ENCODE assay signal across 1 cellular context in genomic region chr20:35294293-35294685, GRCh38.
TF ChIP-seq lines count a peak whose summit lies in the region.

No MANE protein-coding gene starts in this region.

TF ChIP-seq in K562, 482 proteins besides CTCF, POLR2A, EP300 and RAD21:
- TF ChIP-seq TFAM (CRISPR knock-in tag; conservative IDR thresholded peaks at IDR 0.05) (no peak), ETV1 (tag; conservative IDR thresholded peaks at IDR 0.05; ENCODE audit: low read depth) (no peak), RCOR1 (IDR thresholded peaks at IDR 0.05; ENCODE audit: borderline replicate concordance in 1 of 2, low read depth in 2 of 2, low read length in 2 of 2) (peak in 1 of 2 experiments; percentile 52; a peak in 1 of 4 replicates), ZNF121 (CRISPR knock-in tag; conservative IDR thresholded peaks at IDR 0.05) (no peak), GTF3C2 (IDR thresholded peaks at IDR 0.05; ENCODE audit: borderline replicate concordance, extremely low read depth, insufficient read length) (no peak), SP2 (IDR thresholded peaks at IDR 0.05; ENCODE audit: extremely low read depth, low read depth, low read length, poor library complexity, severe bottlenecking) (no peak), CTBP1 (IDR thresholded peaks at IDR 0.05; ENCODE audit: borderline replicate concordance) (no peak), PTRF (tag; IDR thresholded peaks at IDR 0.05) (no peak), CBX2 (IDR thresholded peaks at IDR 0.05; ENCODE audit: insufficient read depth, low read length, poor library complexity, severe bottlenecking) (no peak), BRD9 (IDR thresholded peaks at IDR 0.05; ENCODE audit: low read depth, partially characterized antibody) (no peak), MCM2 (IDR thresholded peaks at IDR 0.05; ENCODE audit: low read depth) (no peak), HSF4 (CRISPR knock-in tag; IDR thresholded peaks at IDR 0.05; ENCODE audit: borderline replicate concordance) (no peak), ZNF263 (CRISPR knock-in tag; IDR thresholded peaks at IDR 0.05; ENCODE audit: borderline replicate concordance) (peak; percentile 42; the same call in 1 of the 2 replicates), CBFA2T3 (IDR thresholded peaks at IDR 0.05) (0 out of 2 replicates have a peak, but pooled peaks have one; percentile 9), EGR1 (conservative IDR thresholded peaks at IDR 0.05) (0 out of 2 replicates have a peak, but pooled peaks have one; percentile 15), PTTG1 (tag; IDR thresholded peaks at IDR 0.05; ENCODE audit: low read depth) (no peak), CBX5 (IDR thresholded peaks at IDR 0.05; ENCODE audit: borderline replicate concordance, low read depth) (no peak), FOXJ2 (tag; IDR thresholded peaks at IDR 0.05) (no peak), ZNF347 (CRISPR knock-in tag; IDR thresholded peaks at IDR 0.05; ENCODE audit: low read depth) (no peak), ASH1L (IDR thresholded peaks at IDR 0.05; ENCODE audit: borderline replicate concordance, low read depth, partially characterized antibody) (no peak), THRAP3 (IDR thresholded peaks at IDR 0.05; ENCODE audit: borderline replicate concordance) (no peak), ZNF212 (CRISPR knock-in tag; IDR thresholded peaks at IDR 0.05) (no peak), HDGF (IDR thresholded peaks at IDR 0.05) (no peak), MXD1 (CRISPR knock-in tag; IDR thresholded peaks at IDR 0.05; ENCODE audit: borderline replicate concordance, poor library complexity, severe bottlenecking) (no peak), SRF (CRISPR knock-in tag; IDR thresholded peaks at IDR 0.05) (no peak), ZNF511 (CRISPR knock-in tag; IDR thresholded peaks at IDR 0.05) (no peak), HEY1 (CRISPR knock-in tag; IDR thresholded peaks at IDR 0.05; ENCODE audit: borderline replicate concordance) (no peak), ZNF780A (CRISPR knock-in tag; IDR thresholded peaks at IDR 0.05) (no peak)
- TF ChIP-seq, protein P1, sequence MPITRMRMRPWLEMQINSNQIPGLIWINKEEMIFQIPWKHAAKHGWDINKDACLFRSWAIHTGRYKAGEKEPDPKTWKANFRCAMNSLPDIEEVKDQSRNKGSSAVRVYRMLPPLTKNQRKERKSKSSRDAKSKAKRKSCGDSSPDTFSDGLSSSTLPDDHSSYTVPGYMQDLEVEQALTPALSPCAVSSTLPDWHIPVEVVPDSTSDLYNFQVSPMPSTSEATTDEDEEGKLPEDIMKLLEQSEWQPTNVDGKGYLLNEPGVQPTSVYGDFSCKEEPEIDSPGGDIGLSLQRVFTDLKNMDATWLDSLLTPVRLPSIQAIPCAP (CRISPR knock-in tag; IDR thresholded peaks at IDR 0.05; ENCODE audit: borderline replicate concordance) = no peak
- TF ChIP-seq, protein P2, sequence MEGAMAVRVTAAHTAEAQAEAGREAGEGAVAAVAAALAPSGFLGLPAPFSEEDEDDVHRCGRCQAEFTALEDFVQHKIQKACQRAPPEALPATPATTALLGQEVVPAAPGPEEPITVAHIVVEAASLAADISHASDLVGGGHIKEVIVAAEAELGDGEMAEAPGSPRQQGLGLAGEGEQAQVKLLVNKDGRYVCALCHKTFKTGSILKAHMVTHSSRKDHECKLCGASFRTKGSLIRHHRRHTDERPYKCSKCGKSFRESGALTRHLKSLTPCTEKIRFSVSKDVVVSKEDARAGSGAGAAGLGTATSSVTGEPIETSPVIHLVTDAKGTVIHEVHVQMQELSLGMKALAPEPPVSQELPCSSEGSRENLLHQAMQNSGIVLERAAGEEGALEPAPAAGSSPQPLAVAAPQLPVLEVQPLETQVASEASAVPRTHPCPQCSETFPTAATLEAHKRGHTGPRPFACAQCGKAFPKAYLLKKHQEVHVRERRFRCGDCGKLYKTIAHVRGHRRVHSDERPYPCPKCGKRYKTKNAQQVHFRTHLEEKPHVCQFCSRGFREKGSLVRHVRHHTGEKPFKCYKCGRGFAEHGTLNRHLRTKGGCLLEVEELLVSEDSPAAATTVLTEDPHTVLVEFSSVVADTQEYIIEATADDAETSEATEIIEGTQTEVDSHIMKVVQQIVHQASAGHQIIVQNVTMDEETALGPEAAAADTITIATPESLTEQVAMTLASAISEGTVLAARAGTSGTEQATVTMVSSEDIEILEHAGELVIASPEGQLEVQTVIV (CRISPR knock-in tag; IDR thresholded peaks at IDR 0.05; ENCODE audit: borderline replicate concordance) = no peak
